Comparison of ENCODE assay signal across 8 cellular contexts in genomic region chr2:26033270-26033768, GRCh38. TPM values are rescaled to one million over a fixed set of nuclear protein-coding genes. Genes with fewer than 3 reads are reported as not detected.
DNase-seq lines count a peak whose midpoint lies in the region; ATAC-seq and TF ChIP-seq lines count a peak whose summit lies in the region.

No MANE protein-coding gene starts in this region.

- H3K4me3 Mint-ChIP-seq in Caco-2 (ENCODE audit: unreplicated experiment) (peak overlapping the region; percentile 76), progenitor cell of endocrine pancreas (ENCODE audit: low read depth) (peak overlapping the region; percentile 82)

- H3K4me1 Mint-ChIP-seq in Caco-2 (ENCODE audit: low read depth, unreplicated experiment) (peaks cover 18% of the 10 kb centered on the region), progenitor cell of endocrine pancreas (ENCODE audit: low read depth) (peaks cover 14% of the 10 kb centered on the region)

- H3K4me3 ChIP-seq in Caco-2 (ENCODE audit: low read depth, low read length) (peak overlapping the region; percentile 72), left ventricle myocardium inferior (peak overlapping the region; percentile 98)

- TSS peak; percentile 74 for BruUV-seq in Caco-2 (replicated peaks; lab: Mats Ljungman, UMichigan)

- H3K27ac Mint-ChIP-seq in Caco-2 (ENCODE audit: unreplicated experiment), result peak overlapping the region; percentile 60
- H3K27ac Mint-ChIP-seq in progenitor cell of endocrine pancreas, result peak overlapping the region; percentile 98

- H3K4me1 ChIP-seq in Caco-2 (0 out of 2 replicates have a peak, but pooled peaks cover 15% of the 10 kb centered on the region), left ventricle myocardium inferior (peaks cover 49% of the 10 kb centered on the region)

- no peaks in the 10 kb centered on the region for H3K27me3 ChIP-seq in Caco-2 (replicated peaks; ENCODE audit: control insufficient read depth, insufficient read depth, low read length)
- H3K27me3 ChIP-seq in left ventricle myocardium inferior (ENCODE audit: low read depth), result no peaks in the 10 kb centered on the region

- no peaks in the 10 kb centered on the region for H3K9me3 ChIP-seq in Caco-2
- no peaks in the 10 kb centered on the region for H3K9me3 ChIP-seq in left ventricle myocardium inferior (replicated peaks)

- H3K36me3 Mint-ChIP-seq in Caco-2 (ENCODE audit: insufficient read depth, unreplicated experiment) (peaks cover 38% of the 10 kb centered on the region), progenitor cell of endocrine pancreas (ENCODE audit: insufficient read depth) (peaks cover 8% of the 10 kb centered on the region)

- peak overlapping the region; percentile 99 for H3K27ac ChIP-seq in left ventricle myocardium inferior (replicated peaks)

- peak; percentile 85 to 92 for DNase-seq in Caco-2
- peak; percentile 52 for DNase-seq in HPDE6-E6E7 (ENCODE audit: extremely low spot score)
- peak; percentile 94 to 95 for DNase-seq in NCI-H526 (lab: John Stamatoyannopoulos, UW)
- DNase-seq in amniotic epithelial cell (ENCODE audit: low read depth), result peak; percentile 73
- DNase-seq in left ventricle myocardium inferior, result no peak
- no peak for DNase-seq in progenitor cell of endocrine pancreas (ENCODE audit: low spot score, unreplicated experiment)
- DNase-seq in stimulated activated CD4-positive, alpha-beta T cell treated with anti-CD3 and anti-CD28 coated beads, Interleukin-1b, Interleukin-23, amount 100 ng/mL, for 48 hours, result no peak

- ATAC-seq in GM19438 (IDR thresholded peaks at IDR 0.05; ENCODE audit: low read depth, unreplicated experiment), result peak; percentile 27

- H3K9me3 Mint-ChIP-seq in Caco-2 (ENCODE audit: unreplicated experiment) (no peaks in the 10 kb centered on the region), progenitor cell of endocrine pancreas (ENCODE audit: low read depth) (no peaks in the 10 kb centered on the region)

- POLR2A ChIA-PET in Caco-2 (lab: Charles Lee), result interaction anchor here (0.5 to 3.1 kb wide), 12 partner anchors 15 to 441 kb away, joined by 3 to 44 read pairs (median 6); partner anchors contain the start of gene KIF3C

- TF ChIP-seq CTCF in Caco-2 (IDR thresholded peaks at IDR 0.05; ENCODE audit: insufficient read depth in 1 of 2, low read depth in 1 of 2, low read length in 1 of 2, severe bottlenecking in 1 of 2, unreplicated experiment in 1 of 2) (no peak), left ventricle myocardium inferior (IDR thresholded peaks at IDR 0.05; ENCODE audit: borderline replicate concordance) (no peak), progenitor cell of endocrine pancreas (IDR thresholded peaks at IDR 0.05; ENCODE audit: unreplicated experiment) (no peak)

- peaks cover 1% of the 10 kb centered on the region; the same call in 1 of the 2 replicates for H3K36me3 ChIP-seq in Caco-2 (ENCODE audit: control insufficient read depth, insufficient read depth, low read length)
- H3K36me3 ChIP-seq in left ventricle myocardium inferior, result peaks cover 10% of the 10 kb centered on the region

- CTCF ChIA-PET in Caco-2 (lab: Charles Lee), result interaction anchor here (0.6 to 3.6 kb wide), 9 partner anchors 10 to 155 kb away, joined by 3 to 11 read pairs (median 4); partner anchors contain the start of gene ASXL2

- intact Hi-C loops in Caco-2 (cut with micrococcal nuclease; ENCODE audit: unreplicated experiment), result loop anchor here (1.0 to 5.0 kb wide), 3 partner anchors 21 to 156 kb away; partner anchors contain the start of gene ASXL2
- intact Hi-C loops in left ventricle myocardium inferior (cut with micrococcal nuclease), result no loop called here

- H3K27me3 Mint-ChIP-seq in Caco-2 (ENCODE audit: insufficient read depth, unreplicated experiment), result no peaks in the 10 kb centered on the region
- no peaks in the 10 kb centered on the region for H3K27me3 Mint-ChIP-seq in progenitor cell of endocrine pancreas

RNA-seq across cellular contexts. Expression of gene RAB10, which starts 0.6 kb away (rescaled TPM):
- total RNA-seq in Caco-2 (2022) (203 and 213 TPM in 2 replicates), left ventricle myocardium inferior (86.1 TPM), progenitor cell of endocrine pancreas (106 and 114 TPM in 2 replicates)

RNA-seq across cellular contexts. Expression of gene KIF3C, which starts 51.0 kb away (rescaled TPM):
- total RNA-seq in Caco-2 (2022), result 7.1 and 9.2 TPM in 2 replicates
- total RNA-seq in left ventricle myocardium inferior, result 2.0 TPM
- 42.3 TPM in 2 replicates for total RNA-seq in progenitor cell of endocrine pancreas

Comparison
In these comparisons a context has a peak if more than half of its experiments do, and no peak if none do; other contexts are left out.
1. DNase-seq: peak in Caco-2 (2 of 2), HPDE6-E6E7 (single experiment), NCI-H526 (2 of 2) and amniotic epithelial cell (single experiment); none in left ventricle myocardium inferior (single experiment), progenitor cell of endocrine pancreas (single experiment) and stimulated activated CD4-positive, alpha-beta T cell treated with anti-CD3 and anti-CD28 coated beads, Interleukin-1b, Interleukin-23, amount 100 ng/mL, for 48 hours (single experiment).